Comparison of ENCODE assay signal across 1 cellular context in the genomic region with DNA sequence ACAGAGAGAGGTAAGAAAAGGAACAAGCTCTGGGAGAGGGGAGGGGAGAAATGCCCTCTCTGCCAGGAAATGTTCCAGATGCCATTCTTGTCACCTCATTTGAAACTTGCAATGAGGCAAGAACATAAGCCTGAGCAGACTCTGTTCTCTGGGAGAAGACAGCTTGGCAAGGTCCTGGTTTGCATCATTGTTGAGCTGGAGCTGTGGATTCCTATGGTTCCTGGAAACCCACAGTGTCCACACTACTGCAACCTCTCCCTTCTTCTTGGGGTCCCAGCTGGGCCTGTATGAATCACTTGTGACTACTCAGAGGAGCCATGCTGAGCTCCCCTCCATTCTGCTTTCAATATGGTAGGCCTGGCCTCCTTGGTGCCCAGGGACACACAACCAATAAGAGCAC.
A peak's percentile ranks its signal among the peaks of the same experiment; 100 is the strongest.
TF ChIP-seq lines count a peak whose summit lies in the region.

No MANE protein-coding gene starts in this region.

TF ChIP-seq in SK-N-SH, 30 proteins besides CTCF, POLR2A, EP300 and RAD21 (continued from another document):
- TF ChIP-seq, protein P1, sequence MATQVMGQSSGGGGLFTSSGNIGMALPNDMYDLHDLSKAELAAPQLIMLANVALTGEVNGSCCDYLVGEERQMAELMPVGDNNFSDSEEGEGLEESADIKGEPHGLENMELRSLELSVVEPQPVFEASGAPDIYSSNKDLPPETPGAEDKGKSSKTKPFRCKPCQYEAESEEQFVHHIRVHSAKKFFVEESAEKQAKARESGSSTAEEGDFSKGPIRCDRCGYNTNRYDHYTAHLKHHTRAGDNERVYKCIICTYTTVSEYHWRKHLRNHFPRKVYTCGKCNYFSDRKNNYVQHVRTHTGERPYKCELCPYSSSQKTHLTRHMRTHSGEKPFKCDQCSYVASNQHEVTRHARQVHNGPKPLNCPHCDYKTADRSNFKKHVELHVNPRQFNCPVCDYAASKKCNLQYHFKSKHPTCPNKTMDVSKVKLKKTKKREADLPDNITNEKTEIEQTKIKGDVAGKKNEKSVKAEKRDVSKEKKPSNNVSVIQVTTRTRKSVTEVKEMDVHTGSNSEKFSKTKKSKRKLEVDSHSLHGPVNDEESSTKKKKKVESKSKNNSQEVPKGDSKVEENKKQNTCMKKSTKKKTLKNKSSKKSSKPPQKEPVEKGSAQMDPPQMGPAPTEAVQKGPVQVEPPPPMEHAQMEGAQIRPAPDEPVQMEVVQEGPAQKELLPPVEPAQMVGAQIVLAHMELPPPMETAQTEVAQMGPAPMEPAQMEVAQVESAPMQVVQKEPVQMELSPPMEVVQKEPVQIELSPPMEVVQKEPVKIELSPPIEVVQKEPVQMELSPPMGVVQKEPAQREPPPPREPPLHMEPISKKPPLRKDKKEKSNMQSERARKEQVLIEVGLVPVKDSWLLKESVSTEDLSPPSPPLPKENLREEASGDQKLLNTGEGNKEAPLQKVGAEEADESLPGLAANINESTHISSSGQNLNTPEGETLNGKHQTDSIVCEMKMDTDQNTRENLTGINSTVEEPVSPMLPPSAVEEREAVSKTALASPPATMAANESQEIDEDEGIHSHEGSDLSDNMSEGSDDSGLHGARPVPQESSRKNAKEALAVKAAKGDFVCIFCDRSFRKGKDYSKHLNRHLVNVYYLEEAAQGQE (IDR thresholded peaks at IDR 0.05; ENCODE audit: low read depth, low read length) = peak; percentile 63
- TF ChIP-seq NRF1 (IDR thresholded peaks at IDR 0.05; ENCODE audit: low read depth, low read length) = no peak
- TF ChIP-seq MAX (IDR thresholded peaks at IDR 0.05; ENCODE audit: low read depth) = peak; percentile 70
- TF ChIP-seq TAF1 (IDR thresholded peaks at IDR 0.05; ENCODE audit: borderline replicate concordance, low read depth, low read length) = 0 out of 2 replicates have a peak, but pooled peaks have one; percentile 37
- TF ChIP-seq TEAD4 (IDR thresholded peaks at IDR 0.05; ENCODE audit: borderline replicate concordance, insufficient read depth) = peak; percentile 94
- TF ChIP-seq RXRA (IDR thresholded peaks at IDR 0.05; ENCODE audit: borderline replicate concordance, low read depth) = peak; percentile 73
- peak; percentile 96 for TF ChIP-seq POLR2AphosphoS5 (IDR thresholded peaks at IDR 0.05; ENCODE audit: low read depth, low read length)
- no peak for TF ChIP-seq USF2 (IDR thresholded peaks at IDR 0.05; ENCODE audit: borderline replicate concordance, low read depth, low read length)
- TF ChIP-seq RCOR1 (IDR thresholded peaks at IDR 0.05; ENCODE audit: low read length) = no peak
- TF ChIP-seq USF1 (IDR thresholded peaks at IDR 0.05; ENCODE audit: borderline replicate concordance, low read depth) = 0 out of 2 replicates have a peak, but pooled peaks have one; percentile 16
- TF ChIP-seq ZBTB33 (IDR thresholded peaks at IDR 0.05; ENCODE audit: borderline replicate concordance, low read depth) = no peak
- TF ChIP-seq MEF2A (IDR thresholded peaks at IDR 0.05; ENCODE audit: borderline replicate concordance, low read depth) = no peak
